12 cellular contexts compared by ENCODE assay signal in the genomic region with DNA sequence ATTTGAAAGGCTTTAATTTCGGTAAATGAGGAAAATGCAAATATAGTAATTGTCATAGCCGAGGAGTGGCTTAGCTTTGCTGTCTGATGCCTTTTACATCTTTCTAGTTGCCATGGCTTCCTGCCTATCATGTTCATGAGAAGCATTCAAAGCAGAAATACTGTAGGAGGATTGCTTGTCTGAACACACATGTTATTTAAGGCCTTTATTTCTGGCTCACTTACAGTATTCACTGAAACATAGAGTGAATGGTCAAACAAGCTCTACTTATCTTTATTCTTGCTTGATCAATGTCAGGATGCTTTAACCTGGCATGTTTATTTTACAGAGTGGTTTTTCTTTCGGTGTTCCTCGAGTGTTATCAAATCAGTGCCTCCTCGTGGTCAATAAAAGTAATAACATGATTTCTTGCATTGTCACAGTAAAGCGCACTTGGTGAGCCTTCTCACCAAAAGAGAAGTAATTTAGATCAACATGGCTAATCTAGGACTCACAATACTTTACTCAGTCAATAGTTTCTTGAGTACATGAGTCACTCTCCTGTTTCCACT.
A peak's percentile ranks its signal among the peaks of the same experiment; 100 is the strongest.
DNase-seq lines count a peak whose midpoint lies in the region; ATAC-seq, FAIRE-seq and TF ChIP-seq lines count a peak whose summit lies in the region.
"Had no signal": no experiment of that assay in that cellular context is flagged by ENCODE, and none has a peak within 500 bp of the region (broad histone marks: within the 10 kb centered on the region; RNA-seq: fewer than 3 reads in every experiment).

No MANE protein-coding gene starts in this region.

- 12 to 30% (median 22%) methylated on average over 6 of the region's 6 CpGs for WGBS in small intestine, 3 donors

- no peaks in the 10 kb centered on the region for H3K36me3 ChIP-seq in NT2/D1 (ENCODE audit: insufficient read depth, insufficient read length, low read length)
- no peaks in the 10 kb centered on the region for H3K36me3 ChIP-seq in small intestine (ENCODE audit: control insufficient read depth in 2 of 2, insufficient read depth in 2 of 2, low read length in 2 of 2)
- H3K36me3 ChIP-seq: breast epithelium had no signal

- H3K27me3 ChIP-seq in NT2/D1 (ENCODE audit: insufficient read depth, insufficient read length): no peaks in the 10 kb centered on the region
- H3K27me3 ChIP-seq in small intestine (ENCODE audit: control insufficient read depth in 2 of 2, insufficient read depth in 2 of 2, low read length in 2 of 2): no peaks in the 10 kb centered on the region
- H3K27me3 ChIP-seq: breast epithelium had no signal

- DNase-seq in SIG-M5 treated with dmso at 0.1 percent for 504 hours (lab: John Stamatoyannopoulos, UW; ENCODE audit: unreplicated experiment) (peak; percentile 13), SIG-M5 (lab: John Stamatoyannopoulos, UW) (no peak), NT2/D1 (ENCODE audit: low read depth, low spot score) (peak; percentile 3), epithelial cell of proximal tubule (ENCODE audit: low read depth) (no peak), small intestine (peak; percentile 28), C1 segment of cervical spinal cord (lab: John Stamatoyannopoulos, UW) (no peak)
- DNase-seq: activated CD4-positive, alpha-beta T cell treated with anti-CD3 and anti-CD28 coated beads for 4 hours; NCI-H446 treated with DMSO at 0.1 percent for 48 hours had no signal

- H3K27ac ChIP-seq in small intestine (ENCODE audit: low read depth in 1 of 2, low read length in 1 of 2): no peak overlapping the region
- H3K27ac ChIP-seq: breast epithelium, skin epidermis had no signal

- no peak overlapping the region for H3K9ac ChIP-seq in NT2/D1 (ENCODE audit: insufficient read length, low read depth)

- no peak for ATAC-seq in GM21825 (IDR thresholded peaks at IDR 0.05; ENCODE audit: unreplicated experiment)
- ATAC-seq in GM18870 (IDR thresholded peaks at IDR 0.05; ENCODE audit: unreplicated experiment): no peak

- no peak for FAIRE-seq in small intestine (lab: Jason Lieb, UNC)

- H3K4me1 ChIP-seq in NT2/D1 (ENCODE audit: insufficient read depth, insufficient read length): no peaks in the 10 kb centered on the region
- no peaks in the 10 kb centered on the region for H3K4me1 ChIP-seq in small intestine (ENCODE audit: control insufficient read depth in 2 of 2, insufficient read depth in 1 of 2, low read depth in 1 of 2, low read length in 1 of 2)
- H3K4me1 ChIP-seq: breast epithelium had no signal

- peak; percentile 45 for TF ChIP-seq CTCF in epithelial cell of proximal tubule (conservative IDR thresholded peaks at IDR 0.05; ENCODE audit: low read depth, low read length)

- no peak overlapping the region for H3K4me3 ChIP-seq in NT2/D1 (ENCODE audit: insufficient read length, low read depth)
- H3K4me3 ChIP-seq in epithelial cell of proximal tubule (ENCODE audit: low read depth, low read length): no peak overlapping the region
- H3K4me3 ChIP-seq in small intestine (ENCODE audit: low read depth in 1 of 2, low read length in 2 of 2): no peak overlapping the region
- H3K4me3 ChIP-seq: breast epithelium, skin epidermis had no signal

- H3K9me3 ChIP-seq in NT2/D1 (ENCODE audit: insufficient read depth, low read length) (no peaks in the 10 kb centered on the region), small intestine (ENCODE audit: control insufficient read depth, low read depth) (no peaks in the 10 kb centered on the region)
- H3K9me3 ChIP-seq: breast epithelium had no signal

Comparison
In these comparisons a context has a peak if more than half of its experiments do, and no peak if none do; other contexts are left out.
1. DNase-seq: peak in SIG-M5 treated with dmso at 0.1 percent for 504 hours (single experiment), NT2/D1 (single experiment) and small intestine (single experiment); none in SIG-M5 (single experiment), epithelial cell of proximal tubule (single experiment) and C1 segment of cervical spinal cord (0 of 14).